ENCODE assay signal across 19 cellular contexts in the genomic region with DNA sequence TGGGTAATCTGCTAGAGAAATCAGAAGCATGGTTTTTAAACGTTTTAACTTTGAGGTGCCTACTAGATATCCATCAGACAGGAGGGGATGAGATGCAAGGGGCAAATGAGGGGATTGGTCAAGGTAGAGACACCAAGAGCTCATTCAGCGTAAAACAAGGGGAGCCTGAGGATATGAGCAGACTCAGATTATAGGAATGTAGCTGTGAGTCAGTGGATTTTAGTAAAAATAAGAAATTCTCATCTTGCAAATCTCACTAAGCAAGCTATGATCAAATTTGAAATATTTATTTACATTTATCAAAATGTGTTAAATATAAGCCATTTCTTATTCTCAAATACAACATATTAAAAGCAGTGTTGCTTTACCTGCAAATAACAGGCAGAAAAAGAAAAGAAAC. TPM values are rescaled to one million over a fixed set of nuclear protein-coding genes. Genes with fewer than 3 reads are reported as not detected.
DNase-seq lines count a peak whose midpoint lies in the region; ATAC-seq and TF ChIP-seq lines count a peak whose summit lies in the region.
"Had no signal": no experiment of that assay in that cellular context is flagged by ENCODE, and none has a peak within 500 bp of the region (broad histone marks: within the 10 kb centered on the region; RNA-seq: fewer than 3 reads in every experiment).

No MANE protein-coding gene starts in this region.

- no peak for TF ChIP-seq CTCF in choroid plexus epithelial cell (conservative IDR thresholded peaks at IDR 0.05; ENCODE audit: low read depth, low read length)

- ATAC-seq in HG03442 (IDR thresholded peaks at IDR 0.05; ENCODE audit: unreplicated experiment), result no peak
- ATAC-seq: Panc1 had no signal

- no peak overlapping the region for H3K4me3 ChIP-seq in choroid plexus epithelial cell (ENCODE audit: low read depth, low read length)
- H3K4me3 ChIP-seq: SJSA1 had no signal

- DNase-seq in GM03348 (ENCODE audit: low spot score) (peak; percentile 3), NCI-H226 (peak; percentile 26), choroid plexus epithelial cell (ENCODE audit: low read depth) (peak; percentile 26), kidney tubule cell (ENCODE audit: low spot score) (peak; percentile 4), D341Med (ENCODE audit: low spot score) (no peak), activated T-cell treated with anti-CD3 and anti-CD28 coated beads for 4 hours (no peak), H4 (ENCODE audit: low spot score) (no peak)
- DNase-seq: AML-193, DMS79, H9, MV-4-11, NCI-H1694 treated with DMSO at 0.1 percent for 48 hours, NCI-H2107, NCI-H2227 treated with DMSO at 0.1 percent for 48 hours, NCI-H524 treated with DMSO at 0.1 percent for 48 hours had no signal

RNA-seq across cellular contexts. Expression of a gene that starts 21.4 kb away (rescaled TPM):
- total RNA-seq in H4 (2014; rRNA removed; shearing (Covaris generic)), result 0.39 and 0.62 TPM in 2 replicates
- total RNA-seq: G401, H9, SJSA1 had no signal

Comparison
In these comparisons a context has a peak if more than half of its experiments do, and no peak if none do; other contexts are left out.
1. DNase-seq: peak in GM03348 (single experiment), NCI-H226 (single experiment), choroid plexus epithelial cell (single experiment) and kidney tubule cell (single experiment); none in D341Med (single experiment), activated T-cell treated with anti-CD3 and anti-CD28 coated beads for 4 hours (single experiment) and H4 (single experiment).